ENCODE assay signal across 18 cellular contexts in genomic region chrX:44744828-44745227, GRCh38.
DNase-seq lines count a peak whose midpoint lies in the region; ATAC-seq, FAIRE-seq and TF ChIP-seq lines count a peak whose summit lies in the region.
"Had no signal": no experiment of that assay in that cellular context is flagged by ENCODE, and none has a peak within 500 bp of the region (broad histone marks: within the 10 kb centered on the region; RNA-seq: fewer than 3 reads in every experiment).

No MANE protein-coding gene starts in this region.

- no peaks in the 10 kb centered on the region for H3K79me2 ChIP-seq in PC-9 (ENCODE audit: low read depth)

- H3K4me1 ChIP-seq in A549, result no peaks in the 10 kb centered on the region
- no peaks in the 10 kb centered on the region for H3K4me1 ChIP-seq in PC-9 (replicated peaks; ENCODE audit: insufficient read depth)
- no peaks in the 10 kb centered on the region for H3K4me1 ChIP-seq in sigmoid colon

- TF ChIP-seq POLR2A in A549 (IDR thresholded peaks at IDR 0.05; ENCODE audit: low read length), result no peak
- TF ChIP-seq POLR2A in sigmoid colon (IDR thresholded peaks at IDR 0.05), result no peak

- H3K4me2 ChIP-seq in A549, result no peak overlapping the region
- H3K4me2 ChIP-seq in PC-9, result no peak overlapping the region

- ATAC-seq in A549, result no peak
- ATAC-seq: K562 had no signal

- intact Hi-C loops in PC-9 (cut with micrococcal nuclease; ENCODE audit: unreplicated experiment) (no loop called here), sigmoid colon (cut with DNase I) (no loop called here)

- H3K27me3 ChIP-seq in GM06990 (replicated peaks; ENCODE audit: control insufficient read depth, insufficient read depth, low read length) (no peaks in the 10 kb centered on the region), PC-9 (ENCODE audit: insufficient read depth, low read depth) (no peaks in the 10 kb centered on the region), sigmoid colon (no peaks in the 10 kb centered on the region)

- TF ChIP-seq EP300 in A549 (IDR thresholded peaks at IDR 0.05) (no peak), sigmoid colon (IDR thresholded peaks at IDR 0.05) (no peak)

- H3K36me3 ChIP-seq in GM06990 (ENCODE audit: control insufficient read depth, insufficient read depth, low read length) (no peaks in the 10 kb centered on the region), PC-9 (ENCODE audit: low read depth) (no peaks in the 10 kb centered on the region), sigmoid colon (no peaks in the 10 kb centered on the region)

- no TSS peak for BruUV-seq in PC-9 (replicated peaks; lab: Mats Ljungman, UMichigan)

- no peak overlapping the region for H2AFZ ChIP-seq in PC-9

- CTCF ChIA-PET in A549 (lab: Yijun Ruan, JAX), result no interaction called here
- CTCF ChIA-PET in PC-9 (lab: Charles Lee), result no interaction called here

- H3K9me3 ChIP-seq in A549, result no peaks in the 10 kb centered on the region
- no peaks in the 10 kb centered on the region for H3K9me3 ChIP-seq in PC-9 (ENCODE audit: insufficient read depth, low read depth)
- no peaks in the 10 kb centered on the region for H3K9me3 ChIP-seq in sigmoid colon

- no peak for TF ChIP-seq CTCF in A549 (IDR thresholded peaks at IDR 0.05)
- TF ChIP-seq CTCF in GM06990 (IDR thresholded peaks at IDR 0.05; ENCODE audit: insufficient read depth, low read length, poor library complexity, severe bottlenecking), result no peak
- no peak for TF ChIP-seq CTCF in PC-9 (conservative IDR thresholded peaks at IDR 0.05)
- no peak for TF ChIP-seq CTCF in sigmoid colon (IDR thresholded peaks at IDR 0.05)

- DNase-seq in A549 (ENCODE audit: low read depth in 1 of 2, low spot score in 1 of 2), result no peak
- peak; percentile 6 for DNase-seq in GM06990 (ENCODE audit: extremely low read depth, insufficient read length)
- peak; percentile 23 for DNase-seq in M059J (ENCODE audit: low read depth)
- DNase-seq in central memory CD4-positive, alpha-beta T cell, result peak; percentile 3
- no peak for DNase-seq in PC-9
- DNase-seq in sigmoid colon, result no peak
- DNase-seq in NOMO-1 (lab: John Stamatoyannopoulos, UW; ENCODE audit: unreplicated experiment in 2 of 2), result no peak
- DNase-seq: 8988T; ACHN; C1 segment of cervical spinal cord; CD4-positive, alpha-beta T cell; DMS153; DMS79 treated with DMSO at 0.1 percent for 48 hours; GDM1; H7; Karpas-422 had no signal

- WGBS in A549 (ENCODE audit: missing lambda C conversion rate), result 62% methylated on average over 3 of the region's 3 CpGs
- 68 to 73% methylated on average over 3 of the region's 3 CpGs for WGBS in sigmoid colon, 2 donors

- no peaks in the 10 kb centered on the region for H3F3A ChIP-seq in PC-9 (ENCODE audit: insufficient read depth, low read depth)

- no peak for TF ChIP-seq RAD21 in A549 (conservative IDR thresholded peaks at IDR 0.05 in 1 of 2, IDR thresholded peaks at IDR 0.05 in 1 of 2)

- H4K20me1 ChIP-seq in PC-9 (ENCODE audit: insufficient read depth), result no peaks in the 10 kb centered on the region

- FAIRE-seq in A549 (lab: Jason Lieb, UNC), result peak; percentile 77
- FAIRE-seq: GM18507, K562 had no signal

- POLR2A ChIA-PET in A549 (lab: Yijun Ruan, JAX), result no interaction called here
- POLR2A ChIA-PET in PC-9 (lab: Charles Lee; ENCODE audit: unreplicated experiment), result no interaction called here

- no peak overlapping the region for H3K4me3 ChIP-seq in A549
- H3K4me3 ChIP-seq in GM06990 (replicated peaks; ENCODE audit: low read depth, low read length), result no peak overlapping the region
- H3K4me3 ChIP-seq in PC-9, result no peak overlapping the region
- no peak overlapping the region for H3K4me3 ChIP-seq in sigmoid colon
- H3K4me3 ChIP-seq: K562 had no signal

- no peaks in the 10 kb centered on the region for H3K9me2 ChIP-seq in PC-9 (ENCODE audit: insufficient read depth)

- H3K27ac ChIP-seq in A549, result no peak overlapping the region
- no peak overlapping the region for H3K27ac ChIP-seq in PC-9
- H3K27ac ChIP-seq in sigmoid colon, result no peak overlapping the region

TF ChIP-seq in A549, 52 proteins besides CTCF, POLR2A, EP300 and RAD21:
- TF ChIP-seq HDAC2 (IDR thresholded peaks at IDR 0.05), result no peak
- no peak for TF ChIP-seq EHMT2 (IDR thresholded peaks at IDR 0.05; ENCODE audit: low read depth)
- no peak for TF ChIP-seq NPAS2 (CRISPR knock-in tag; IDR thresholded peaks at IDR 0.05; ENCODE audit: borderline replicate concordance)
- no peak for TF ChIP-seq CHD4 (IDR thresholded peaks at IDR 0.05; ENCODE audit: borderline replicate concordance)
- TF ChIP-seq ELK1 (IDR thresholded peaks at IDR 0.05; ENCODE audit: low read depth, low read length), result no peak
- no peak for TF ChIP-seq JUNB (IDR thresholded peaks at IDR 0.05)
- no peak for TF ChIP-seq RNF2 (IDR thresholded peaks at IDR 0.05; ENCODE audit: borderline replicate concordance, low read depth)
- no peak for TF ChIP-seq RFX5 (IDR thresholded peaks at IDR 0.05)
- TF ChIP-seq RCOR1 (IDR thresholded peaks at IDR 0.05; ENCODE audit: low read depth, low read length), result no peak
- no peak for TF ChIP-seq ZC3H11A (IDR thresholded peaks at IDR 0.05)
- TF ChIP-seq MAFK (IDR thresholded peaks at IDR 0.05; ENCODE audit: partially characterized antibody), result no peak
- no peak for TF ChIP-seq FOSL2 (IDR thresholded peaks at IDR 0.05)
- no peak for TF ChIP-seq FOSL2 (CRISPR knock-in tag; IDR thresholded peaks at IDR 0.05)
- no peak for TF ChIP-seq HES2 (IDR thresholded peaks at IDR 0.05)
- no peak for TF ChIP-seq CEBPB (IDR thresholded peaks at IDR 0.05)
- TF ChIP-seq MAZ (IDR thresholded peaks at IDR 0.05; ENCODE audit: borderline replicate concordance, low read depth, low read length), result no peak
- no peak for TF ChIP-seq ZFP36 (IDR thresholded peaks at IDR 0.05; ENCODE audit: borderline replicate concordance, partially characterized antibody)

Comparison
In these comparisons a context has a peak if more than half of its experiments do, and no peak if none do; other contexts are left out.
1. DNase-seq: peak in GM06990 (single experiment), M059J (single experiment) and central memory CD4-positive, alpha-beta T cell (single experiment); none in A549 (0 of 2), PC-9 (0 of 2), sigmoid colon (single experiment) and NOMO-1 (0 of 2).